ENCODE assay signal across 12 cellular contexts in genomic region chr22:36010913-36011312, GRCh38. TPM values are rescaled to one million over a fixed set of nuclear protein-coding genes. Genes with fewer than 3 reads are reported as not detected.
DNase-seq lines count a peak whose midpoint lies in the region; ATAC-seq and TF ChIP-seq lines count a peak whose summit lies in the region.
"Had no signal": no experiment of that assay in that cellular context is flagged by ENCODE, and none has a peak within 500 bp of the region (broad histone marks: within the 10 kb centered on the region; RNA-seq: fewer than 3 reads in every experiment).

No MANE protein-coding gene starts in this region.

- no peak overlapping the region for H3K4me3 Mint-ChIP-seq in naive thymus-derived CD8-positive, alpha-beta T cell
- H3K4me3 Mint-ChIP-seq: activated naive CD8-positive, alpha-beta T cell treated with anti-CD3 and anti-CD28 coated beads for 36 hours had no signal

- no peaks in the 10 kb centered on the region for H3K4me1 Mint-ChIP-seq in naive thymus-derived CD8-positive, alpha-beta T cell
- H3K4me1 Mint-ChIP-seq: activated naive CD8-positive, alpha-beta T cell treated with anti-CD3 and anti-CD28 coated beads for 36 hours had no signal

- in situ Hi-C loops in transverse colon (cut with MboI; ENCODE audit: low pct_ligation_motif_present in 1 of 4, low pct_unique_long_range_greater_than_20kb in 1 of 4, low sequenced_read_pairs in 3 of 4): no loop called here

- DNase-seq in HFF-Myc (ENCODE audit: extremely low read depth, low read depth) (peak; percentile 93), astrocyte of the hippocampus (ENCODE audit: low read depth, low spot score) (peak; percentile 37), left ventricle myocardium superior (no peak), transverse colon (no peak)
- no peak for DNase-seq in naive thymus-derived CD8-positive, alpha-beta T cell
- no peak for DNase-seq in activated naive CD4-positive, alpha-beta T cell treated with anti-CD3 and anti-CD28 coated beads, Interleukin-2, amount 50 U/mL, for 16 hours
- DNase-seq: activated CD4-positive, alpha-beta T cell treated with anti-CD3 and anti-CD28 coated beads, Interleukin-2, amount 50 U/mL, for 1 hour; activated naive CD8-positive, alpha-beta T cell treated with anti-CD3 and anti-CD28 coated beads for 36 hours; NCI-H2029; SIG-M5; stimulated activated naive CD4-positive, alpha-beta T cell had no signal

- H3K36me3 ChIP-seq in transverse colon: no peaks in the 10 kb centered on the region

- H3K4me3 ChIP-seq in HFF-Myc (replicated peaks; ENCODE audit: low read depth, low read length) (peak overlapping the region; percentile 26), transverse colon (no peak overlapping the region)

- peaks cover 0 to 28% (median 11%) of the 10 kb centered on the region in 5 donors for H3K27me3 Mint-ChIP-seq in naive thymus-derived CD8-positive, alpha-beta T cell

- ATAC-seq in left ventricle myocardium superior (peak; percentile 72), HG03342 (IDR thresholded peaks at IDR 0.05; ENCODE audit: unreplicated experiment) (no peak)
- ATAC-seq in naive thymus-derived CD8-positive, alpha-beta T cell: no peak

- 67% methylated on average over 1 to 3 of the region's 3 CpGs for WGBS in transverse colon (ENCODE audit: low coverage in 1 of 2), 2 donors

- no peaks in the 10 kb centered on the region for H3K27me3 ChIP-seq in transverse colon

- no peaks in the 10 kb centered on the region for H3K36me3 Mint-ChIP-seq in naive thymus-derived CD8-positive, alpha-beta T cell
- H3K36me3 Mint-ChIP-seq: activated naive CD8-positive, alpha-beta T cell treated with anti-CD3 and anti-CD28 coated beads for 36 hours had no signal

- no peak overlapping the region for H3K27ac Mint-ChIP-seq in naive thymus-derived CD8-positive, alpha-beta T cell
- H3K27ac Mint-ChIP-seq: activated naive CD8-positive, alpha-beta T cell treated with anti-CD3 and anti-CD28 coated beads for 36 hours had no signal

- intact Hi-C loops in left ventricle myocardium superior (cut with micrococcal nuclease) (no loop called here), transverse colon (cut with DNase I; ENCODE audit: low total_unique reads) (no loop called here)

- POLR2A ChIA-PET in naive thymus-derived CD8-positive, alpha-beta T cell (lab: Charles Lee): no interaction called here

- TF ChIP-seq EP300 in transverse colon (IDR thresholded peaks at IDR 0.05; ENCODE audit: low read depth): no peak

- peak overlapping the region; percentile 52 to 59 (median 54) for H3K27ac ChIP-seq in transverse colon

- H3K9me3 Mint-ChIP-seq in naive thymus-derived CD8-positive, alpha-beta T cell: no peaks in the 10 kb centered on the region
- H3K9me3 Mint-ChIP-seq: activated naive CD8-positive, alpha-beta T cell treated with anti-CD3 and anti-CD28 coated beads for 36 hours had no signal

- TF ChIP-seq CTCF in HFF-Myc (IDR thresholded peaks at IDR 0.05; ENCODE audit: low read depth, low read length, missing control alignments) (no peak), transverse colon (IDR thresholded peaks at IDR 0.05) (no peak)

- H3K9me3 ChIP-seq in transverse colon: no peaks in the 10 kb centered on the region

- no peak for TF ChIP-seq POLR2A in transverse colon (IDR thresholded peaks at IDR 0.05)

- H3K4me1 ChIP-seq in transverse colon: peaks cover 11 to 52% (median 28%) of the 10 kb centered on the region in 4 donors

RNA-seq across cellular contexts. Expression of gene RBFOX2, which starts 17.7 kb away (rescaled TPM):
- total RNA-seq in left ventricle myocardium superior (76.7 TPM), transverse colon (10 to 100 TPM; 27.3 to 61.1 (median 43.1) TPM)
- 1 to 10 TPM in 1 of 2 experiments, under 1 TPM in 1; 0.99 to 1.7 TPM for total RNA-seq in naive thymus-derived CD8-positive, alpha-beta T cell
- under 1 TPM in 2 of 3 donors, not detected in 1; 0.15 to 0.70 TPM for polyA plus RNA-seq in naive thymus-derived CD8-positive, alpha-beta T cell

Comparison
In these comparisons a context has a peak if more than half of its experiments do, and no peak if none do; other contexts are left out.
1. DNase-seq: peak in HFF-Myc (single experiment) and astrocyte of the hippocampus (single experiment); none in left ventricle myocardium superior (single experiment), transverse colon (single experiment), naive thymus-derived CD8-positive, alpha-beta T cell (0 of 10) and activated naive CD4-positive, alpha-beta T cell treated with anti-CD3 and anti-CD28 coated beads, Interleukin-2, amount 50 U/mL, for 16 hours (single experiment).
2. RNA of gene RBFOX2, which starts 17.7 kb away (total RNA-seq): 76.7 TPM in left ventricle myocardium superior (single experiment) and 27.3 to 61.1 TPM in transverse colon; 0.99 to 1.7 TPM in naive thymus-derived CD8-positive, alpha-beta T cell; every median in the first group is over 10 times any median in the second.